Comparison of ENCODE assay signal across 12 cellular contexts in the genomic region with DNA sequence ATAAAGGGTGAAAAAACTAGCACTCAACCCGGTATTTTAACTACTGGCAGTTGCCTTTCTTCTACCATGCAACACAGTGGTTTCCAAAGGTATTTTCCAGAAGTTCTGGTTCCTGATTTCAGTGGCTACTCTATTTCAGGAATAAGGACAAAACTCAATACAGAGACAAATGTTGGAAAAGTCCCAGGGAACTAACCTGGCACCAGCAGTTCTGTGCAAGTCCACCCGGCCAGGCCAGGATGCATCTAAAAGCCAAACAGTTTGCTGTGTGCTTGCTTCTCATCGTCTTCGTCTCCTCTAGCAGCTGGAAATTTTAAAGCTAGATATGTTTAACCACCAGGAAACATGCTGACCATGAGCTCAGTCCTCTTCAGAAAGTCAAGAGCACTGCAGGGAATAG. TPM values are rescaled to one million over a fixed set of nuclear protein-coding genes. Genes with fewer than 3 reads are reported as not detected.
DNase-seq lines count a peak whose midpoint lies in the region; ATAC-seq, FAIRE-seq and TF ChIP-seq lines count a peak whose summit lies in the region.
"Had no signal": no experiment of that assay in that cellular context is flagged by ENCODE, and none has a peak within 500 bp of the region (broad histone marks: within the 10 kb centered on the region; RNA-seq: fewer than 3 reads in every experiment).

No MANE protein-coding gene starts in this region.

- CTCF ChIA-PET in H1 (lab: Charles Lee; ENCODE audit: partially characterized antibody), result no interaction called here

- no peak overlapping the region for H4K91ac ChIP-seq in H1 (replicated peaks; ENCODE audit: insufficient read length, low read length)

- no peaks in the 10 kb centered on the region for H3K9me3 Mint-ChIP-seq in natural killer cell
- H3K9me3 Mint-ChIP-seq: CD14-positive monocyte had no signal

- TF ChIP-seq EP300 in H1 (IDR thresholded peaks at IDR 0.05; ENCODE audit: borderline replicate concordance in 1 of 2, low read depth in 2 of 2, low read length in 2 of 2), result no peak

- TF ChIP-seq RAD21 in H1 (IDR thresholded peaks at IDR 0.05 in 1 of 2, conservative IDR thresholded peaks at IDR 0.05 in 1 of 2; ENCODE audit: low read depth in 2 of 2, low read length in 2 of 2), result no peak

- H3K4me1 ChIP-seq in BLaER1 treated with 17β-estradiol and CSF1 and Interleukin-3, amounts not matched to agents 10 nM and 100 nM, result peaks cover 26 to 56% (median 41%) of the 10 kb centered on the region in 10 experiments
- H3K4me1 ChIP-seq in Karpas-422 (ENCODE audit: low read length), result peaks cover 63% of the 10 kb centered on the region
- peaks cover 5 to 28% (median 20%) of the 10 kb centered on the region in 4 experiments; a peak in 6 of 7 replicates for H3K4me1 ChIP-seq in H1 (replicated peaks in 1 of 4; ENCODE audit: control insufficient read depth in 3 of 4, insufficient read depth in 4 of 4, low read length in 3 of 4)
- H3K4me1 ChIP-seq: neural progenitor cell had no signal

- H2AFZ ChIP-seq in Karpas-422 (ENCODE audit: low read length) (no peak overlapping the region), H1 (ENCODE audit: low read length) (no peak overlapping the region)
- H2AFZ ChIP-seq: neural progenitor cell had no signal

- no peak overlapping the region for H2BK5ac ChIP-seq in H1 (ENCODE audit: low read depth, low read length)

- WGBS in H1 (ENCODE audit: extremely low coverage in 1 of 2, insufficient coverage in 1 of 2, insufficient read length in 1 of 2, insufficient replicate concordance in 2 of 2, low coverage in 1 of 2, low lambda C conversion rate in 2 of 2, missing lambda C conversion rate in 1 of 2), 2 experiments, result 89% methylated on average over 4 of the region's 4 CpGs; no CpG with 5 or more reads in 1 of the 2 experiments

- no peaks in the 10 kb centered on the region for H3K36me3 Mint-ChIP-seq in natural killer cell

- peaks cover 0 to 91% (median 46%) of the 10 kb centered on the region in 11 experiments; a peak in 14 of 22 replicates for H4K20me1 ChIP-seq in BLaER1 treated with 17β-estradiol and CSF1 and Interleukin-3, amounts not matched to agents 10 nM and 100 nM
- H4K20me1 ChIP-seq in Karpas-422 (ENCODE audit: insufficient read depth, low read depth, low read length) (peaks cover 22% of the 10 kb centered on the region), H1 (replicated peaks in 1 of 2; ENCODE audit: control insufficient read depth in 1 of 2, insufficient read depth in 2 of 2, low read length in 2 of 2) (peaks cover 36 to 37% of the 10 kb centered on the region in 2 experiments)

- no peak for ATAC-seq in natural killer cell

- H3K27me3 ChIP-seq in BLaER1 treated with 17β-estradiol and CSF1 and Interleukin-3, amounts not matched to agents 10 nM and 100 nM, result no peaks in the 10 kb centered on the region
- H3K27me3 ChIP-seq in Karpas-422 (ENCODE audit: low read length) (no peaks in the 10 kb centered on the region), H1 (replicated peaks in 1 of 4; ENCODE audit: control insufficient read depth in 3 of 4, extremely low read depth in 1 of 4, insufficient read depth in 3 of 4, low read length in 3 of 4) (no peaks in the 10 kb centered on the region)
- H3K27me3 ChIP-seq: MG63, neural progenitor cell had no signal

- no peak overlapping the region for H2BK120ac ChIP-seq in H1 (replicated peaks; ENCODE audit: low read depth, low read length)

- H3K79me1 ChIP-seq in H1 (ENCODE audit: low read depth, low read length), result peaks cover 16% of the 10 kb centered on the region

- no peaks in the 10 kb centered on the region for H3K9me2 ChIP-seq in Karpas-422 (replicated peaks; ENCODE audit: insufficient read depth, low read length)

- POLR2A ChIA-PET in H1 (lab: Charles Lee; ENCODE audit: partially characterized antibody), result interaction anchor here (1.0 kb wide), 1 partner anchor 14 kb away, joined by 3 read pairs; no protein-coding TSS in a partner anchor

- H3K4me1 Mint-ChIP-seq in natural killer cell, result peaks cover 31 to 51% of the 10 kb centered on the region in 2 donors

- H4K8ac ChIP-seq in H1 (ENCODE audit: extremely low read depth, insufficient read depth, low read length), result no peak overlapping the region

- no peak for TF ChIP-seq CTCF in H1 (IDR thresholded peaks at IDR 0.05; ENCODE audit: control extremely low read depth in 1 of 3, insufficient read depth in 1 of 3, low read depth in 1 of 3, low read length in 3 of 3)
- no peak for TF ChIP-seq CTCF in natural killer cell (IDR thresholded peaks at IDR 0.05)
- no peak for TF ChIP-seq CTCF in GM13976 (IDR thresholded peaks at IDR 0.05; ENCODE audit: borderline replicate concordance, control extremely low read depth, extremely low read depth, insufficient read depth, missing control alignments)

- peaks cover 100% of the 10 kb centered on the region for H3K79me2 ChIP-seq in Karpas-422 (ENCODE audit: low read length)
- peaks cover 36 to 99% of the 10 kb centered on the region in 2 experiments; a peak in 3 of 4 replicates for H3K79me2 ChIP-seq in H1 (ENCODE audit: control insufficient read depth in 1 of 2, insufficient read depth in 2 of 2, low read length in 2 of 2)

- H3K56ac ChIP-seq in H1 (replicated peaks; ENCODE audit: insufficient read length, low read depth, low read length), result no peak overlapping the region

- no peak overlapping the region for H2BK12ac ChIP-seq in H1 (ENCODE audit: low read depth, low read length)

- intact Hi-C loops in natural killer cell (cut with micrococcal nuclease), result loop anchor here (1.0 to 2.0 kb wide), 2 partner anchors 53 to 226 kb away; a partner anchor contains a TSS

- no peak overlapping the region for H3K4ac ChIP-seq in H1 (replicated peaks; ENCODE audit: insufficient read length, low read depth, low read length)

- peak overlapping the region in 10 of 11 experiments; percentile 45 to 72 (median 60); a peak in 18 of 22 replicates for H3K27ac ChIP-seq in BLaER1 treated with 17β-estradiol and CSF1 and Interleukin-3, amounts not matched to agents 10 nM and 100 nM
- H3K27ac ChIP-seq in Karpas-422 (ENCODE audit: low read length) (peak overlapping the region; percentile 69), H1 (ENCODE audit: low read depth, low read length) (no peak overlapping the region)
- H3K27ac ChIP-seq: neural progenitor cell had no signal

- H3K27me3 Mint-ChIP-seq in natural killer cell (ENCODE audit: low read depth in 2 of 2), result no peaks in the 10 kb centered on the region

- no peaks in the 10 kb centered on the region for H3K23me2 ChIP-seq in H1 (ENCODE audit: low read depth, low read length)

- no peak for TF ChIP-seq POLR2A in H1 (IDR thresholded peaks at IDR 0.05; ENCODE audit: control extremely low read depth in 1 of 2, low read depth in 2 of 2, low read length in 2 of 2)

- H3K4me2 ChIP-seq in BLaER1 treated with 17β-estradiol and CSF1 and Interleukin-3, amounts not matched to agents 10 nM and 100 nM, result peak overlapping the region; percentile 60 to 88 (median 77)
- H3K4me2 ChIP-seq in Karpas-422 (ENCODE audit: low read depth, low read length, poor library complexity, severe bottlenecking), result peak overlapping the region; percentile 51
- peak overlapping the region; percentile 1 to 6; a peak in 1 of 4 replicates for H3K4me2 ChIP-seq in H1 (ENCODE audit: insufficient read depth in 1 of 2, low read depth in 2 of 2, low read length in 2 of 2)
- H3K4me2 ChIP-seq: neural progenitor cell had no signal

- no peak overlapping the region for H2BK20ac ChIP-seq in H1 (ENCODE audit: low read length)

- H3K23ac ChIP-seq in H1 (ENCODE audit: insufficient read length), result no peak overlapping the region

- H3K9me3 ChIP-seq in BLaER1 treated with 17β-estradiol and CSF1 and Interleukin-3, amounts not matched to agents 10 nM and 100 nM (replicated peaks in 1 of 11), result peaks cover 0 to 9% (median under 1%) of the 10 kb centered on the region in 11 experiments; a peak in 4 of 22 replicates
- H3K9me3 ChIP-seq in Karpas-422 (ENCODE audit: low read length), result no peaks in the 10 kb centered on the region
- H3K9me3 ChIP-seq in H1 (ENCODE audit: insufficient read depth in 2 of 2, low read depth in 1 of 2, low read length in 1 of 2), result no peaks in the 10 kb centered on the region
- H3K9me3 ChIP-seq: MG63 had no signal

- H3K18ac ChIP-seq in H1 (ENCODE audit: extremely low read depth, low read length), result no peak overlapping the region

- H3K4me3 ChIP-seq in BLaER1 treated with 17β-estradiol and CSF1 and Interleukin-3, amounts not matched to agents 10 nM and 100 nM, result 0 out of 20 replicates have a peak overlapping the region, but pooled peaks of 1 of the 10 experiments have one; percentile 9
- H3K4me3 ChIP-seq in Karpas-422 (ENCODE audit: low read length) (peak overlapping the region; percentile 8), H1 (ENCODE audit: extremely low read depth in 1 of 4, insufficient read depth in 2 of 4, low read depth in 3 of 4, low read length in 4 of 4) (no peak overlapping the region)
- H3K4me3 ChIP-seq: MG63, neural progenitor cell had no signal

- FAIRE-seq in H1 (lab: Jason Lieb, UNC), result no peak

- H2AK5ac ChIP-seq in H1 (ENCODE audit: low read depth, low read length), result no peak overlapping the region

- peak overlapping the region; percentile 94 to 99 for H3K27ac Mint-ChIP-seq in natural killer cell
- H3K27ac Mint-ChIP-seq: neural progenitor cell had no signal

- peaks cover 0 to 51% (median 20%) of the 10 kb centered on the region in 11 experiments; a peak in 15 of 22 replicates for H3K36me3 ChIP-seq in BLaER1 treated with 17β-estradiol and CSF1 and Interleukin-3, amounts not matched to agents 10 nM and 100 nM
- H3K36me3 ChIP-seq in Karpas-422 (ENCODE audit: insufficient read depth, low read length) (peaks cover 15% of the 10 kb centered on the region), H1 (ENCODE audit: control insufficient read depth in 2 of 4, insufficient read depth in 4 of 4, low read length in 3 of 4) (0 out of 8 replicates have a peak, but pooled peaks cover 0 to 5% (median 0%) of the 10 kb centered on the region in 4 experiments)
- H3K36me3 ChIP-seq: MG63, neural progenitor cell had no signal

- no peak overlapping the region for H2BK15ac ChIP-seq in H1 (ENCODE audit: low read length)

- H3K14ac ChIP-seq in H1 (ENCODE audit: insufficient read length), result no peak overlapping the region

- in situ Hi-C loops in GM13976 (cut with MboI; ENCODE audit: low sequenced_read_pairs, unreplicated experiment), result no loop called here

- H3K9ac ChIP-seq in BLaER1 treated with 17β-estradiol and CSF1 and Interleukin-3, amounts not matched to agents 10 nM and 100 nM, result peak overlapping the region; percentile 6 to 61 (median 50); a peak in 13 of 22 replicates
- H3K9ac ChIP-seq in Karpas-422 (ENCODE audit: low read length), result peak overlapping the region; percentile 35
- H3K9ac ChIP-seq in H1 (replicated peaks in 1 of 4; ENCODE audit: extremely low read depth in 1 of 4, low read depth in 3 of 4, low read length in 3 of 4), result no peak overlapping the region
- H3K9ac ChIP-seq: neural progenitor cell had no signal

- peak overlapping the region; percentile 90 for H3K4me3 Mint-ChIP-seq in natural killer cell
- H3K4me3 Mint-ChIP-seq: neural progenitor cell had no signal

- H4K5ac ChIP-seq in H1 (ENCODE audit: insufficient read length, low read depth, low read length), result no peak overlapping the region

- DNase-seq in Karpas-422 (no peak), H1 (ENCODE audit: low read depth in 1 of 2, low spot score in 2 of 2) (no peak), natural killer cell (no peak), ecto neural progenitor cell (ENCODE audit: low spot score) (no peak), OCI-M1 (lab: John Stamatoyannopoulos, UW) (no peak), putamen (ENCODE audit: low spot score) (no peak), GM13976 (ENCODE audit: low spot score) (no peak)
- DNase-seq: MG63, NCI-H446 treated with DMSO at 0.1 percent for 48 hours had no signal

RNA-seq across cellular contexts. Expression of a gene that starts 52.5 kb away (rescaled TPM):
- 27.6 and 51.6 TPM in 2 replicates for total RNA-seq in Karpas-422 (2014; rRNA removed; shearing (Covaris generic); ENCODE audit: low replicate concordance)
- 56.1 and 56.9 TPM in 2 replicates for total RNA-seq in H1 (2021; fragmentation: NEBNext Ultra II Directional; extraction: Animal tissue kit (Norgen Biotek cat#: 25700))
- polyA plus RNA-seq in H1 (2011; rRNA removed), result 35.3 and 36.5 TPM in 2 replicates
- 19.0 TPM for polyA plus RNA-seq in H1 (2011; cell fraction: cytosol; rRNA removed)
- polyA plus RNA-seq in H1 (2011; cell fraction: nucleus; rRNA removed), result 33.2 TPM
- 27.6 to 34.4 TPM (median 33.7 TPM) in 4 replicates for polyA plus RNA-seq in H1 (2012, experiment 1 of 2)
- 5.8 TPM for polyA plus RNA-seq in H1 (2012, experiment 2 of 2)
- polyA plus RNA-seq in H1 (2013, experiment 1 of 2), result 19.9 TPM
- polyA plus RNA-seq in H1 (2013, experiment 2 of 2), result 18.7 TPM
- polyA minus RNA-seq in H1 (2011; rRNA and poly(A)+ RNA removed), result 112 and 122 TPM in 2 replicates
- 50.3 TPM for polyA minus RNA-seq in H1 (2011; cell fraction: cytosol; rRNA and poly(A)+ RNA removed)
- polyA minus RNA-seq in H1 (2011; cell fraction: nucleus; rRNA and poly(A)+ RNA removed), result 66.2 TPM
- 10 to 100 TPM; 23.9 to 29.8 (median 27.6) TPM for total RNA-seq in natural killer cell

Comparison
In these comparisons a context has a peak if more than half of its experiments do, and no peak if none do; other contexts are left out.
1. H3K4me2 ChIP-seq: peak in every context shown above with its lines; median percentile 77 in BLaER1 treated with 17β-estradiol and CSF1 and Interleukin-3, amounts not matched to agents 10 nM and 100 nM; 51 in Karpas-422; 4 in H1.
2. H3K9ac ChIP-seq: peak in BLaER1 treated with 17β-estradiol and CSF1 and Interleukin-3, amounts not matched to agents 10 nM and 100 nM (11 of 11) and Karpas-422 (single experiment); none in H1 (0 of 4).